ENCODE assay signal across 18 cellular contexts in the genomic region with DNA sequence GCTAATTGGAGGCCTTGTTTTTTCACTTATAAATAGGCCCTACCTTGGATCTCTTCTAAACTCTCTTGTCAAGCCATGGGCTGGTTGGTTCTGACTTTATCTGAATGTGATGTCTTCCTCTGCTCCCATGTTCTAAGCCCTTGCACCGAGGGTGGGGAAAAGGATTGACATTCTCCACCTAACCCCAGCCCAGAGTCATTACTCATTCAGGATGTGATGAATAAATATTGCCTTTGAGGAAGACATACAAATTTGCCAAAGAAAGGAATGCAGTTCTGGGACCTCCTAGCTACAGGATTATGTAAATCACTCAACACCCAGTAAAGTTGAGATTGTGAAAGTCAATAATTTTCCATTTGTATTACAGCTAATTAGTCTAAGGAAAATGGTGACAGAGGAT.
DNase-seq lines count a peak whose midpoint lies in the region; ATAC-seq and TF ChIP-seq lines count a peak whose summit lies in the region.
"Had no signal": no experiment of that assay in that cellular context is flagged by ENCODE, and none has a peak within 500 bp of the region (broad histone marks: within the 10 kb centered on the region; RNA-seq: fewer than 3 reads in every experiment).

No MANE protein-coding gene starts in this region.

- CTCF ChIA-PET in activated CD4-positive, alpha-beta memory T cell treated with anti-CD3 and anti-CD28 coated beads, Interleukin-2, amount 10 ng/mL, durations not matched to agents 7 days and 5 days (lab: Charles Lee), result no interaction called here

- no peaks in the 10 kb centered on the region for H3K36me3 Mint-ChIP-seq in activated T-helper 2 cell treated with anti-CD3 and anti-CD28 coated beads, Interferon-gamma antibody, Interleukin-2, Interleukin-4, amounts not matched to agents 10 μg/mL and 5 μg/mL and 100 μg/mL, durations not matched to agents 14 hours and 24 hours and 36 hours (ENCODE audit: low read depth)
- H3K36me3 Mint-ChIP-seq in effector memory CD8-positive, alpha-beta T cell (ENCODE audit: insufficient read depth), result no peaks in the 10 kb centered on the region
- H3K36me3 Mint-ChIP-seq in activated CD4-positive, alpha-beta memory T cell treated with anti-CD3 and anti-CD28 coated beads, Interleukin-2, amount 10 ng/mL, durations not matched to agents 7 days and 5 days (ENCODE audit: low read depth), result no peaks in the 10 kb centered on the region
- H3K36me3 Mint-ChIP-seq: CD14-positive monocyte; CD8-positive, alpha-beta T cell; IgD-negative memory B cell had no signal

- no peak overlapping the region for H3K27ac Mint-ChIP-seq in activated T-helper 2 cell treated with anti-CD3 and anti-CD28 coated beads, Interferon-gamma antibody, Interleukin-2, Interleukin-4, amounts not matched to agents 10 μg/mL and 5 μg/mL and 100 μg/mL, durations not matched to agents 14 hours and 24 hours and 36 hours
- no peak overlapping the region for H3K27ac Mint-ChIP-seq in effector memory CD8-positive, alpha-beta T cell
- H3K27ac Mint-ChIP-seq in activated CD4-positive, alpha-beta memory T cell treated with anti-CD3 and anti-CD28 coated beads, Interleukin-2, amount 10 ng/mL, durations not matched to agents 7 days and 5 days, result no peak overlapping the region
- H3K27ac Mint-ChIP-seq: CD14-positive monocyte; CD8-positive, alpha-beta T cell; HFFc6; IgD-negative memory B cell had no signal

- peaks cover 8% of the 10 kb centered on the region for H3K27me3 Mint-ChIP-seq in activated T-helper 2 cell treated with anti-CD3 and anti-CD28 coated beads, Interferon-gamma antibody, Interleukin-2, Interleukin-4, amounts not matched to agents 10 μg/mL and 5 μg/mL and 100 μg/mL, durations not matched to agents 14 hours and 24 hours and 36 hours (ENCODE audit: low read depth)
- peaks cover 0 to 8% of the 10 kb centered on the region in 2 donors for H3K27me3 Mint-ChIP-seq in effector memory CD8-positive, alpha-beta T cell
- H3K27me3 Mint-ChIP-seq in activated CD4-positive, alpha-beta memory T cell treated with anti-CD3 and anti-CD28 coated beads, Interleukin-2, amount 10 ng/mL, durations not matched to agents 7 days and 5 days, result no peaks in the 10 kb centered on the region

- no peak overlapping the region for H3K4me3 Mint-ChIP-seq in activated T-helper 2 cell treated with anti-CD3 and anti-CD28 coated beads, Interferon-gamma antibody, Interleukin-2, Interleukin-4, amounts not matched to agents 10 μg/mL and 5 μg/mL and 100 μg/mL, durations not matched to agents 14 hours and 24 hours and 36 hours (ENCODE audit: low read depth)
- H3K4me3 Mint-ChIP-seq in effector memory CD8-positive, alpha-beta T cell, result no peak overlapping the region
- no peak overlapping the region for H3K4me3 Mint-ChIP-seq in activated CD4-positive, alpha-beta memory T cell treated with anti-CD3 and anti-CD28 coated beads, Interleukin-2, amount 10 ng/mL, durations not matched to agents 7 days and 5 days
- H3K4me3 Mint-ChIP-seq: CD14-positive monocyte; CD8-positive, alpha-beta T cell; HFFc6; IgD-negative memory B cell had no signal

- H3K4me3 ChIP-seq in AG10803 (ENCODE audit: low read length) (no peak overlapping the region), epithelial cell of esophagus (ENCODE audit: low read length) (no peak overlapping the region), retinal pigment epithelial cell (ENCODE audit: low read length) (no peak overlapping the region)

- H3K9me3 Mint-ChIP-seq in activated T-helper 2 cell treated with anti-CD3 and anti-CD28 coated beads, Interferon-gamma antibody, Interleukin-2, Interleukin-4, amounts not matched to agents 10 μg/mL and 5 μg/mL and 100 μg/mL, durations not matched to agents 14 hours and 24 hours and 36 hours, result no peaks in the 10 kb centered on the region
- H3K9me3 Mint-ChIP-seq in effector memory CD8-positive, alpha-beta T cell, result peaks cover 0 to under 1% of the 10 kb centered on the region in 2 donors
- no peaks in the 10 kb centered on the region for H3K9me3 Mint-ChIP-seq in activated CD4-positive, alpha-beta memory T cell treated with anti-CD3 and anti-CD28 coated beads, Interleukin-2, amount 10 ng/mL, durations not matched to agents 7 days and 5 days
- H3K9me3 Mint-ChIP-seq: CD8-positive, alpha-beta T cell; IgD-negative memory B cell had no signal

- peak; percentile 36 for DNase-seq in AG10803 (ENCODE audit: low read depth)
- peak; percentile 19 for DNase-seq in NCI-H1048 (lab: John Stamatoyannopoulos, UW)
- peak; percentile 46 for DNase-seq in epithelial cell of esophagus (ENCODE audit: low read depth)
- DNase-seq in retinal pigment epithelial cell (ENCODE audit: low read depth), result peak; percentile 17
- no peak for DNase-seq in activated T-helper 2 cell treated with anti-CD3 and anti-CD28 coated beads, Interferon-gamma antibody, Interleukin-2, Interleukin-4, amounts not matched to agents 10 μg/mL and 5 μg/mL and 100 μg/mL, durations not matched to agents 14 hours and 24 hours and 36 hours (ENCODE audit: low spot score)
- DNase-seq in effector memory CD8-positive, alpha-beta T cell, result no peak
- DNase-seq in activated CD4-positive, alpha-beta memory T cell treated with anti-CD3 and anti-CD28 coated beads, Interleukin-2, amount 10 ng/mL, durations not matched to agents 7 days and 5 days, result no peak
- DNase-seq: CD8-positive, alpha-beta T cell; COR-L47; DMS153; DMS79 treated with DMSO at 0.1 percent for 48 hours; GF-D8; HCEC 1CT; HFFc6; KG1 had no signal

- POLR2A ChIA-PET in activated CD4-positive, alpha-beta memory T cell treated with anti-CD3 and anti-CD28 coated beads, Interleukin-2, amount 10 ng/mL, durations not matched to agents 7 days and 5 days (lab: Charles Lee), result no interaction called here

- ATAC-seq in GM19452 (IDR thresholded peaks at IDR 0.05; ENCODE audit: unreplicated experiment), result no peak
- ATAC-seq in effector memory CD8-positive, alpha-beta T cell (replicated peaks), result no peak
- ATAC-seq: CD8-positive, alpha-beta T cell had no signal

- TF ChIP-seq CTCF in AG10803 (conservative IDR thresholded peaks at IDR 0.05; ENCODE audit: low read length) (no peak), epithelial cell of esophagus (IDR thresholded peaks at IDR 0.05; ENCODE audit: insufficient read depth, low read depth, low read length, missing control alignments) (no peak), retinal pigment epithelial cell (conservative IDR thresholded peaks at IDR 0.05; ENCODE audit: low read depth, low read length) (no peak)

- intact Hi-C loops in activated T-helper 2 cell treated with anti-CD3 and anti-CD28 coated beads, Interferon-gamma antibody, Interleukin-2, Interleukin-4, amounts not matched to agents 10 μg/mL and 5 μg/mL and 100 μg/mL, durations not matched to agents 14 hours and 24 hours and 36 hours (cut with micrococcal nuclease), result no loop called here

- H3K4me1 Mint-ChIP-seq in activated T-helper 2 cell treated with anti-CD3 and anti-CD28 coated beads, Interferon-gamma antibody, Interleukin-2, Interleukin-4, amounts not matched to agents 10 μg/mL and 5 μg/mL and 100 μg/mL, durations not matched to agents 14 hours and 24 hours and 36 hours (ENCODE audit: low read depth), result no peaks in the 10 kb centered on the region
- no peaks in the 10 kb centered on the region for H3K4me1 Mint-ChIP-seq in effector memory CD8-positive, alpha-beta T cell (ENCODE audit: low read depth in 2 of 2)
- no peaks in the 10 kb centered on the region for H3K4me1 Mint-ChIP-seq in activated CD4-positive, alpha-beta memory T cell treated with anti-CD3 and anti-CD28 coated beads, Interleukin-2, amount 10 ng/mL, durations not matched to agents 7 days and 5 days

Comparison
In these comparisons a context has a peak if more than half of its experiments do, and no peak if none do; other contexts are left out.
1. DNase-seq: peak in AG10803 (single experiment), NCI-H1048 (single experiment), epithelial cell of esophagus (single experiment) and retinal pigment epithelial cell (single experiment); none in activated T-helper 2 cell treated with anti-CD3 and anti-CD28 coated beads, Interferon-gamma antibody, Interleukin-2, Interleukin-4, amounts not matched to agents 10 μg/mL and 5 μg/mL and 100 μg/mL, durations not matched to agents 14 hours and 24 hours and 36 hours (single experiment), effector memory CD8-positive, alpha-beta T cell (0 of 3) and activated CD4-positive, alpha-beta memory T cell treated with anti-CD3 and anti-CD28 coated beads, Interleukin-2, amount 10 ng/mL, durations not matched to agents 7 days and 5 days (single experiment).